Comparison of ENCODE assay signal across 9 cellular contexts in genomic region chr4:102734591-102735385, GRCh38. TPM values are rescaled to one million over a fixed set of nuclear protein-coding genes. Genes with fewer than 3 reads are reported as not detected.
DNase-seq lines count a peak whose midpoint lies in the region; ATAC-seq, FAIRE-seq and TF ChIP-seq lines count a peak whose summit lies in the region.
"Had no signal": no experiment of that assay in that cellular context is flagged by ENCODE, and none has a peak within 500 bp of the region (broad histone marks: within the 10 kb centered on the region; RNA-seq: fewer than 3 reads in every experiment).

No MANE protein-coding gene starts in this region.

- peaks cover 46 to 73% of the 10 kb centered on the region in 2 donors for H3K4me1 Mint-ChIP-seq in stimulated activated naive B cell treated with anti-CD40 and anti-IgM and Interleukin-4, amounts not matched to agents 10 μg/mL and 1 μg/mL and 100 μg/mL, for 72 hours
- H3K4me1 Mint-ChIP-seq in H9, result peaks cover 24 to 28% of the 10 kb centered on the region in 2 experiments

- H3K14ac ChIP-seq in H9 (ENCODE audit: insufficient read depth, low read length), result no peak overlapping the region

- H4K91ac ChIP-seq in H9 (ENCODE audit: insufficient read length, low read depth, low read length), result no peak overlapping the region

- ATAC-seq in GM21423 (IDR thresholded peaks at IDR 0.05; ENCODE audit: unreplicated experiment) (peak; percentile 100), HG03571 (IDR thresholded peaks at IDR 0.05; ENCODE audit: unreplicated experiment) (peak; percentile 99)
- ATAC-seq in stimulated activated naive B cell treated with anti-CD40 and anti-IgM and Interleukin-4, amounts not matched to agents 10 μg/mL and 1 μg/mL and 100 μg/mL, for 72 hours (replicated peaks), result peak; percentile 100

- H3K27me3 ChIP-seq in bronchial epithelial cell (ENCODE audit: control insufficient read depth, insufficient read depth, low read length), result no peaks in the 10 kb centered on the region
- no peaks in the 10 kb centered on the region for H3K27me3 ChIP-seq in H9 (ENCODE audit: insufficient read depth, low read length)
- H3K27me3 ChIP-seq: Peyer's patch had no signal

- H3K27me3 Mint-ChIP-seq in stimulated activated naive B cell treated with anti-CD40 and anti-IgM and Interleukin-4, amounts not matched to agents 10 μg/mL and 1 μg/mL and 100 μg/mL, for 72 hours, result no peaks in the 10 kb centered on the region
- no peaks in the 10 kb centered on the region for H3K27me3 Mint-ChIP-seq in H9 (ENCODE audit: low read depth)

- no peak overlapping the region for H2BK120ac ChIP-seq in H9 (ENCODE audit: low read depth, low read length, poor library complexity, severe bottlenecking)

- no peak overlapping the region for H3T11ph ChIP-seq in H9 (ENCODE audit: low read length)

- peak overlapping the region in 1 of 2 donors; percentile 9 for H3K4me3 Mint-ChIP-seq in stimulated activated naive B cell treated with anti-CD40 and anti-IgM and Interleukin-4, amounts not matched to agents 10 μg/mL and 1 μg/mL and 100 μg/mL, for 72 hours
- no peak overlapping the region for H3K4me3 Mint-ChIP-seq in H9

- no peak overlapping the region for H3K56ac ChIP-seq in H9 (ENCODE audit: insufficient read length, low read depth, low read length)

- H2BK5ac ChIP-seq in H9 (ENCODE audit: insufficient read length, low read length), result no peak overlapping the region

- TF ChIP-seq CTCF in bronchial epithelial cell (IDR thresholded peaks at IDR 0.05; ENCODE audit: insufficient read depth, low read length, severe bottlenecking), result no peak
- no peak for TF ChIP-seq CTCF in H9 (conservative IDR thresholded peaks at IDR 0.05)

- no peak overlapping the region for H4K8ac ChIP-seq in H9 (replicated peaks; ENCODE audit: insufficient read length, low read depth, low read length)

- peaks cover 15 to 20% of the 10 kb centered on the region in 2 donors for H3K9me3 Mint-ChIP-seq in stimulated activated naive B cell treated with anti-CD40 and anti-IgM and Interleukin-4, amounts not matched to agents 10 μg/mL and 1 μg/mL and 100 μg/mL, for 72 hours
- H3K9me3 Mint-ChIP-seq in H9, result peaks cover 0 to 4% of the 10 kb centered on the region in 2 experiments; a peak in 2 of 5 replicates

- H2AK5ac ChIP-seq in H9 (ENCODE audit: insufficient read length, low read length), result no peak overlapping the region

- H3K23ac ChIP-seq in H9 (ENCODE audit: insufficient read length, low read depth, low read length), result no peak overlapping the region

- no peaks in the 10 kb centered on the region for H4K20me1 ChIP-seq in H9 (ENCODE audit: control insufficient read depth, insufficient read depth, insufficient read length)

- WGBS in H9 (ENCODE audit: extremely low coverage, insufficient read length, low lambda C conversion rate), result no CpG with 5 or more reads among the region's 5 CpGs

- no peak overlapping the region for H3K18ac ChIP-seq in H9 (ENCODE audit: insufficient read length, low read depth, low read length)

- no peak overlapping the region for H2BK12ac ChIP-seq in H9 (ENCODE audit: insufficient read length, low read depth, low read length)

- H3K23me2 ChIP-seq in H9 (ENCODE audit: insufficient read length, low read depth, low read length, poor library complexity, severe bottlenecking), result no peaks in the 10 kb centered on the region

- no peaks in the 10 kb centered on the region for H3K9me3 ChIP-seq in H9 (ENCODE audit: control insufficient read depth, low read depth, low read length)
- H3K9me3 ChIP-seq: Peyer's patch had no signal

- H3K79me2 ChIP-seq in H9 (ENCODE audit: insufficient read depth, low read length), result peaks cover 4% of the 10 kb centered on the region; the same call in 1 of the 2 replicates

- no peak overlapping the region for H3K4ac ChIP-seq in H9 (ENCODE audit: low read depth, low read length)

- H2BK15ac ChIP-seq in H9 (ENCODE audit: low read depth, low read length), result no peak overlapping the region

- H3K36me3 ChIP-seq in bronchial epithelial cell (ENCODE audit: control insufficient read depth, insufficient read depth, low read length), result peaks cover 2% of the 10 kb centered on the region

- FAIRE-seq in GM12891 (lab: Jason Lieb, UNC) (peak; percentile 85), bronchial epithelial cell (lab: Jason Lieb, UNC) (no peak)

- no peak overlapping the region for H2BK20ac ChIP-seq in H9 (ENCODE audit: low read depth, low read length, poor library complexity, severe bottlenecking)

- no peak for TF ChIP-seq POLR2A in GM12891 (IDR thresholded peaks at IDR 0.05; ENCODE audit: low read depth, low read length)

- H3K4me1 ChIP-seq in H9 (ENCODE audit: insufficient read depth, low read length), result no peaks in the 10 kb centered on the region; the same call in 1 of the 2 replicates

- no peak overlapping the region for H3K4me3 ChIP-seq in bronchial epithelial cell (ENCODE audit: low read depth, low read length)
- H3K4me3 ChIP-seq: Peyer's patch had no signal

- H3K79me1 ChIP-seq in H9 (ENCODE audit: insufficient read depth, low read depth, low read length, poor library complexity, severe bottlenecking), result peaks cover 4% of the 10 kb centered on the region

- H3K27ac Mint-ChIP-seq in stimulated activated naive B cell treated with anti-CD40 and anti-IgM and Interleukin-4, amounts not matched to agents 10 μg/mL and 1 μg/mL and 100 μg/mL, for 72 hours, result peak overlapping the region; percentile 88
- H3K27ac Mint-ChIP-seq in H9, result no peak overlapping the region; a peak in 1 of 7 replicates

- H3K27ac ChIP-seq in H9 (ENCODE audit: insufficient read length, low read depth, low read length), result no peak overlapping the region

- H3K36me3 Mint-ChIP-seq in stimulated activated naive B cell treated with anti-CD40 and anti-IgM and Interleukin-4, amounts not matched to agents 10 μg/mL and 1 μg/mL and 100 μg/mL, for 72 hours, result peaks cover 65 to 79% of the 10 kb centered on the region in 2 donors
- H3K36me3 Mint-ChIP-seq in H9 (ENCODE audit: insufficient read depth in 1 of 3, low read depth in 3 of 3), result peaks cover 11 to 22% (median 18%) of the 10 kb centered on the region in 3 experiments

- H2AFZ ChIP-seq in H9 (ENCODE audit: low read length), result no peak overlapping the region

- no peak overlapping the region for H4K5ac ChIP-seq in H9 (ENCODE audit: insufficient read length, low read depth, low read length)

- DNase-seq in GM12891 (ENCODE audit: insufficient read length, low spot score), result peak; percentile 25
- peak; percentile 35 for DNase-seq in bronchial epithelial cell (ENCODE audit: low read depth)
- DNase-seq in stimulated activated naive B cell treated with anti-CD40 and anti-IgM and Interleukin-4, amounts not matched to agents 10 μg/mL and 1 μg/mL and 100 μg/mL, for 72 hours, result peak; percentile 21
- no peak for DNase-seq in middle frontal gyrus (ENCODE audit: extremely low spot score, low spot score)
- no peak for DNase-seq in putamen (ENCODE audit: low spot score)
- DNase-seq in H9, result no peak

- no peak overlapping the region for H3K9ac ChIP-seq in H9 (ENCODE audit: extremely low read depth, insufficient read length, low read length)

- no peak overlapping the region for H3K4me2 ChIP-seq in H9 (ENCODE audit: insufficient read depth, insufficient read length, low read length)

TF ChIP-seq in GM12891, 5 proteins besides CTCF, POLR2A, EP300 and RAD21:
- peak; percentile 92 for TF ChIP-seq SPI1 (IDR thresholded peaks at IDR 0.05; ENCODE audit: low read depth, low read length)
- no peak for TF ChIP-seq TAF1 (IDR thresholded peaks at IDR 0.05; ENCODE audit: low read depth, low read length)

RNA-seq across cellular contexts. Expression of gene MANBA, which starts 26.0 kb away (rescaled TPM):
- polyA plus RNA-seq in GM12891 (2012; ENCODE audit: low read depth, missing spikeins), result 18.9 TPM
- total RNA-seq in bronchial epithelial cell (56.2 and 60.3 TPM in 2 replicates), H9 (2021) (21.4 and 22.0 TPM in 2 replicates)

Comparison
In these comparisons a context has a peak if more than half of its experiments do, and no peak if none do; other contexts are left out.
1. DNase-seq: peak in GM12891 (single experiment), bronchial epithelial cell (single experiment) and stimulated activated naive B cell treated with anti-CD40 and anti-IgM and Interleukin-4, amounts not matched to agents 10 μg/mL and 1 μg/mL and 100 μg/mL, for 72 hours (single experiment); none in middle frontal gyrus (single experiment), putamen (single experiment) and H9 (single experiment).
2. Peak in every context shown above with its lines, with median percentiles within 50 percentile points of each other: ATAC-seq.